ENCODE assay signal across 1 cellular context in genomic region chr10:102595293-102595692, GRCh38.
TF ChIP-seq lines count a peak whose summit lies in the region.

No MANE protein-coding gene starts in this region.

TF ChIP-seq in HepG2, 621 proteins besides CTCF, POLR2A, EP300 and RAD21:
- TF ChIP-seq ZNF337 (CRISPR knock-in tag; IDR thresholded peaks at IDR 0.05; ENCODE audit: borderline replicate concordance, low read depth) (no peak), HCFC1 (IDR thresholded peaks at IDR 0.05; ENCODE audit: low read depth, low read length) (no peak), ETV5 (CRISPR knock-in tag; IDR thresholded peaks at IDR 0.05; ENCODE audit: borderline replicate concordance) (no peak), KLF15 (CRISPR knock-in tag; IDR thresholded peaks at IDR 0.05; ENCODE audit: borderline replicate concordance) (no peak), XRCC5 (optimal IDR thresholded peaks at IDR 0.05; ENCODE audit: low read length) (no peak)
